8 cellular contexts compared by ENCODE assay signal in genomic region chr4:112765317-112765989, GRCh38.
A peak's percentile ranks its signal among the peaks of the same experiment; 100 is the strongest.
DNase-seq lines count a peak whose midpoint lies in the region; ATAC-seq and TF ChIP-seq lines count a peak whose summit lies in the region.

No MANE protein-coding gene starts in this region.

- POLR2A ChIA-PET in PC-3 (lab: Charles Lee; ENCODE audit: unreplicated experiment), result interaction anchor here (0.6 kb wide), 1 partner anchor 161 kb away, joined by 8 read pairs; no protein-coding TSS in a partner anchor

- WGBS in lower leg skin, 2 donors, result 22 to 28% methylated on average over 5 of the region's 5 CpGs

- no peak for DNase-seq in Right ventricle myocardium superior
- no peak for DNase-seq in cardiac septum (ENCODE audit: low spot score)
- DNase-seq in PC-3, result peak; percentile 26
- DNase-seq in epithelial cell of esophagus (ENCODE audit: low read depth), result peak; percentile 8
- peak; percentile 17 for DNase-seq in renal cortical epithelial cell (ENCODE audit: low read depth)
- DNase-seq in lower leg skin (ENCODE audit: low spot score in 2 of 2), result no peak

- no peaks in the 10 kb centered on the region for H3F3A ChIP-seq in PC-3 (ENCODE audit: low read length, unreplicated experiment)

- H3K9me2 ChIP-seq in PC-3 (replicated peaks; ENCODE audit: low read length), result no peaks in the 10 kb centered on the region

- no peaks in the 10 kb centered on the region for H4K20me1 ChIP-seq in PC-3 (ENCODE audit: low read length)

- intact Hi-C loops in Right ventricle myocardium superior (cut with DNase I), result loop anchor here (2.0 to 10.0 kb wide), 2 partner anchors 133 to 169 kb away; no protein-coding TSS in a partner anchor
- intact Hi-C loops in cardiac septum (cut with DNase I), result loop anchor here (2.0 to 5.0 kb wide), 2 partner anchors 129 to 172 kb away; partner anchors contain the start of genes LARP7 and ZGRF1
- intact Hi-C loops in PC-3 (cut with micrococcal nuclease), result loop anchor here (10.0 kb wide), 1 partner anchor 329 kb away; no protein-coding TSS in a partner anchor
- intact Hi-C loops in lower leg skin (cut with DNase I; ENCODE audit: low total_unique reads), result no loop called here

- ATAC-seq in Right ventricle myocardium superior (ENCODE audit: poor library complexity) (peak; percentile 70), HG02970 (IDR thresholded peaks at IDR 0.05; ENCODE audit: low FRiP score, unreplicated experiment) (peak; percentile 49), PC-3 (peak; percentile 61), GM21447 (IDR thresholded peaks at IDR 0.05; ENCODE audit: unreplicated experiment) (no peak)

- H3K27ac ChIP-seq in PC-3 (ENCODE audit: low read length), result no peak overlapping the region

- no peaks in the 10 kb centered on the region for H3K9me3 ChIP-seq in PC-3 (ENCODE audit: low read length)

- H3K27me3 ChIP-seq in PC-3 (ENCODE audit: low read length), result no peaks in the 10 kb centered on the region

- no peak overlapping the region for H3K4me2 ChIP-seq in PC-3 (ENCODE audit: low read length)

- no peaks in the 10 kb centered on the region for H3K79me2 ChIP-seq in PC-3 (ENCODE audit: low read length)

- H3K36me3 ChIP-seq in PC-3 (ENCODE audit: low read depth, low read length), result no peaks in the 10 kb centered on the region

- CTCF ChIA-PET in PC-3 (lab: Charles Lee), result interaction anchor here (0.5 to 0.7 kb wide), 8 partner anchors 13 to 174 kb away, joined by 3 to 7 read pairs (median 4); no protein-coding TSS in a partner anchor

- TF ChIP-seq POLR2A in lower leg skin (IDR thresholded peaks at IDR 0.05), result no peak

- peak; percentile 62 for TF ChIP-seq CTCF in PC-3 (conservative IDR thresholded peaks at IDR 0.05; ENCODE audit: low read depth, low read length)
- TF ChIP-seq CTCF in epithelial cell of esophagus (IDR thresholded peaks at IDR 0.05; ENCODE audit: insufficient read depth, low read depth, low read length, missing control alignments), result peak; percentile 41
- no peak for TF ChIP-seq CTCF in lower leg skin (IDR thresholded peaks at IDR 0.05)

- no peak overlapping the region for H2AFZ ChIP-seq in PC-3 (ENCODE audit: low read length)

- no TSS peak for BruUV-seq in PC-3 (replicated peaks; lab: Mats Ljungman, UMichigan)

- no peak overlapping the region for H3K9ac ChIP-seq in PC-3 (ENCODE audit: low read length)

- no peaks in the 10 kb centered on the region for H3K4me1 ChIP-seq in PC-3 (ENCODE audit: insufficient read depth, low read length)

- H3K4me3 ChIP-seq in PC-3 (ENCODE audit: low read length), result no peak overlapping the region
- H3K4me3 ChIP-seq in epithelial cell of esophagus (ENCODE audit: low read length), result no peak overlapping the region
- no peak overlapping the region for H3K4me3 ChIP-seq in lower leg skin (ENCODE audit: low read depth, poor library complexity, severe bottlenecking)

Comparison
In these comparisons a context has a peak if more than half of its experiments do, and no peak if none do; other contexts are left out.
1. DNase-seq: peak in PC-3 (single experiment), epithelial cell of esophagus (single experiment) and renal cortical epithelial cell (single experiment); none in Right ventricle myocardium superior (single experiment), cardiac septum (single experiment) and lower leg skin (0 of 2).
2. CTCF ChIP-seq: peak in PC-3 (single experiment) and epithelial cell of esophagus (single experiment); none in lower leg skin (0 of 3).